ENCODE assay signal across 2 cellular contexts in genomic region chr14:96507723-96508122, GRCh38.
TF ChIP-seq lines count a peak whose summit lies in the region.

No MANE protein-coding gene starts in this region.

TF ChIP-seq in HepG2, 621 proteins besides CTCF, POLR2A, EP300 and RAD21:
- TF ChIP-seq ZNF446 (CRISPR knock-in tag; IDR thresholded peaks at IDR 0.05) (no peak), CREBL2 (CRISPR knock-in tag; IDR thresholded peaks at IDR 0.05; ENCODE audit: borderline replicate concordance) (no peak), ZNF121 (CRISPR knock-in tag; IDR thresholded peaks at IDR 0.05) (peak; percentile 81), SMYD3 (CRISPR knock-in tag; IDR thresholded peaks at IDR 0.05) (no peak), USF2 (IDR thresholded peaks at IDR 0.05; ENCODE audit: low read depth, low read length) (no peak), USF2 (CRISPR knock-in tag; IDR thresholded peaks at IDR 0.05; ENCODE audit: borderline replicate concordance) (no peak), IRF2 (CRISPR knock-in tag; IDR thresholded peaks at IDR 0.05) (no peak), RNF219 (CRISPR knock-in tag; IDR thresholded peaks at IDR 0.05) (no peak)
TF ChIP-seq in HepG2: peak in this region for 1.

TF ChIP-seq in GM12878, 131 proteins besides CTCF, POLR2A, EP300 and RAD21:
- TF ChIP-seq IRF3 (IDR thresholded peaks at IDR 0.05) (no peak), ZNF217 (IDR thresholded peaks at IDR 0.05) (0 out of 2 replicates have a peak, but pooled peaks have one; percentile 20), SUPT20H (IDR thresholded peaks at IDR 0.05; ENCODE audit: borderline replicate concordance, control insufficient read depth, low read depth, low read length) (no peak)
